Comparison of ENCODE assay signal across 16 cellular contexts in genomic region chr1:221039616-221040015, GRCh38.
DNase-seq lines count a peak whose midpoint lies in the region; ATAC-seq and TF ChIP-seq lines count a peak whose summit lies in the region.
"Had no signal": no experiment of that assay in that cellular context is flagged by ENCODE, and none has a peak within 500 bp of the region (broad histone marks: within the 10 kb centered on the region; RNA-seq: fewer than 3 reads in every experiment).

No MANE protein-coding gene starts in this region.

- DNase-seq in ELR (ENCODE audit: low read depth) (peak; percentile 76), M059J (ENCODE audit: low read depth) (peak; percentile 77), adipocyte (ENCODE audit: low read depth) (peak; percentile 17), iris pigment epithelial cell (ENCODE audit: low read depth) (peak; percentile 53), HT-29 (ENCODE audit: low spot score) (no peak), trophoblast cell (no peak), body of pancreas (no peak)
- DNase-seq: activated CD4-positive, alpha-beta T cell treated with anti-CD3 and anti-CD28 coated beads for 4 hours; head of caudate nucleus; kidney; mucosa of descending colon; NCI-H2081; NCI-H526 treated with DMSO at 0.1 percent for 48 hours; pancreas; spleen had no signal

- H3K9ac ChIP-seq in adipocyte (ENCODE audit: low read length) (no peak overlapping the region), trophoblast cell (ENCODE audit: low read length) (no peak overlapping the region)

- intact Hi-C loops in body of pancreas (cut with DNase I), result no loop called here

- H3K4me3 ChIP-seq in adipocyte (ENCODE audit: low read length), result no peak overlapping the region
- H3K4me3 ChIP-seq in trophoblast cell (ENCODE audit: low read depth, low read length), result no peak overlapping the region
- H3K4me3 ChIP-seq in body of pancreas, result no peak overlapping the region
- H3K4me3 ChIP-seq: mucosa of descending colon, pancreas, spleen had no signal

- no peak overlapping the region for H3K14ac ChIP-seq in trophoblast cell (ENCODE audit: low read length)

- no peak overlapping the region for H3K18ac ChIP-seq in trophoblast cell (ENCODE audit: low read length)

- H3K9me3 ChIP-seq in adipocyte (ENCODE audit: control insufficient read depth, low read length) (no peaks in the 10 kb centered on the region), trophoblast cell (ENCODE audit: insufficient read depth, low read depth, low read length) (no peaks in the 10 kb centered on the region), body of pancreas (no peaks in the 10 kb centered on the region)
- H3K9me3 ChIP-seq: mucosa of descending colon, pancreas, spleen had no signal

- no peaks in the 10 kb centered on the region for H3K79me1 ChIP-seq in trophoblast cell (ENCODE audit: low read length)

- H4K12ac ChIP-seq in trophoblast cell (ENCODE audit: low read depth, low read length), result no peak overlapping the region

- TF ChIP-seq CTCF in body of pancreas (IDR thresholded peaks at IDR 0.05), result no peak

- H4K8ac ChIP-seq in trophoblast cell (ENCODE audit: low read depth, low read length), result no peak overlapping the region

- H2AK5ac ChIP-seq in trophoblast cell (ENCODE audit: low read length), result no peak overlapping the region

- no peak overlapping the region for H2BK5ac ChIP-seq in trophoblast cell (ENCODE audit: low read depth, low read length, poor library complexity)

- TF ChIP-seq POLR2A in body of pancreas (IDR thresholded peaks at IDR 0.05), result no peak

- H3K36me3 ChIP-seq in adipocyte (ENCODE audit: control insufficient read depth, insufficient read depth, low read length, severe bottlenecking) (no peaks in the 10 kb centered on the region), trophoblast cell (ENCODE audit: control insufficient read depth in 1 of 2, insufficient read depth in 2 of 2, low read length in 2 of 2) (no peaks in the 10 kb centered on the region), body of pancreas (replicated peaks in 1 of 2; ENCODE audit: insufficient read depth in 1 of 2, low read depth in 2 of 2) (no peaks in the 10 kb centered on the region)
- H3K36me3 ChIP-seq: pancreas, spleen had no signal

- H4K91ac ChIP-seq in trophoblast cell (ENCODE audit: low read depth, low read length), result no peak overlapping the region

- H3K79me2 ChIP-seq in trophoblast cell (ENCODE audit: control insufficient read depth, insufficient read depth, low read length, poor library complexity), result no peaks in the 10 kb centered on the region

- WGBS in trophoblast cell (ENCODE audit: extremely low coverage, insufficient coverage, insufficient read length), result no CpG with 5 or more reads among the region's 1 CpG
- 61 to 68% methylated on average over 1 of the region's 1 CpG for WGBS in body of pancreas, 2 donors

- H3K4me1 ChIP-seq in adipocyte (ENCODE audit: control insufficient read depth, insufficient read depth, low read length), result peaks cover 5% of the 10 kb centered on the region
- H3K4me1 ChIP-seq in trophoblast cell (ENCODE audit: control insufficient read depth in 1 of 2, insufficient read depth in 2 of 2, low read length in 2 of 2), result no peaks in the 10 kb centered on the region
- H3K4me1 ChIP-seq in body of pancreas, result no peaks in the 10 kb centered on the region
- H3K4me1 ChIP-seq: pancreas, spleen had no signal

- no peak overlapping the region for H2BK120ac ChIP-seq in trophoblast cell (ENCODE audit: insufficient read depth, low read length, poor library complexity)

- H3K4ac ChIP-seq in trophoblast cell (ENCODE audit: low read depth, low read length), result no peak overlapping the region

- no peak overlapping the region for H2AFZ ChIP-seq in trophoblast cell (ENCODE audit: insufficient read depth, low read length, poor library complexity)

- no peaks in the 10 kb centered on the region for H3K27me3 ChIP-seq in adipocyte (replicated peaks; ENCODE audit: control insufficient read depth, insufficient read depth, low read length)
- no peaks in the 10 kb centered on the region for H3K27me3 ChIP-seq in trophoblast cell (ENCODE audit: insufficient read depth, low read length)
- no peaks in the 10 kb centered on the region for H3K27me3 ChIP-seq in body of pancreas
- H3K27me3 ChIP-seq: pancreas, spleen had no signal

- no peak overlapping the region for H3K27ac ChIP-seq in trophoblast cell (ENCODE audit: low read depth, low read length)
- H3K27ac ChIP-seq in body of pancreas, result no peak overlapping the region
- H3K27ac ChIP-seq: pancreas, spleen had no signal

- ATAC-seq in body of pancreas (no peak), HG03139 (IDR thresholded peaks at IDR 0.05; ENCODE audit: unreplicated experiment) (no peak)
- ATAC-seq: mucosa of descending colon, pancreas had no signal

- H3K4me2 ChIP-seq in trophoblast cell (ENCODE audit: low read length), result no peak overlapping the region

- H2BK12ac ChIP-seq in trophoblast cell (ENCODE audit: low read length), result no peak overlapping the region

- H3K23ac ChIP-seq in trophoblast cell (ENCODE audit: low read length), result no peak overlapping the region

Comparison
In these comparisons a context has a peak if more than half of its experiments do, and no peak if none do; other contexts are left out.
1. DNase-seq: peak in ELR (single experiment), M059J (single experiment), adipocyte (single experiment) and iris pigment epithelial cell (single experiment); none in HT-29 (single experiment), trophoblast cell (0 of 2) and body of pancreas (0 of 4).